ENCODE assay signal across 9 cellular contexts in the genomic region with DNA sequence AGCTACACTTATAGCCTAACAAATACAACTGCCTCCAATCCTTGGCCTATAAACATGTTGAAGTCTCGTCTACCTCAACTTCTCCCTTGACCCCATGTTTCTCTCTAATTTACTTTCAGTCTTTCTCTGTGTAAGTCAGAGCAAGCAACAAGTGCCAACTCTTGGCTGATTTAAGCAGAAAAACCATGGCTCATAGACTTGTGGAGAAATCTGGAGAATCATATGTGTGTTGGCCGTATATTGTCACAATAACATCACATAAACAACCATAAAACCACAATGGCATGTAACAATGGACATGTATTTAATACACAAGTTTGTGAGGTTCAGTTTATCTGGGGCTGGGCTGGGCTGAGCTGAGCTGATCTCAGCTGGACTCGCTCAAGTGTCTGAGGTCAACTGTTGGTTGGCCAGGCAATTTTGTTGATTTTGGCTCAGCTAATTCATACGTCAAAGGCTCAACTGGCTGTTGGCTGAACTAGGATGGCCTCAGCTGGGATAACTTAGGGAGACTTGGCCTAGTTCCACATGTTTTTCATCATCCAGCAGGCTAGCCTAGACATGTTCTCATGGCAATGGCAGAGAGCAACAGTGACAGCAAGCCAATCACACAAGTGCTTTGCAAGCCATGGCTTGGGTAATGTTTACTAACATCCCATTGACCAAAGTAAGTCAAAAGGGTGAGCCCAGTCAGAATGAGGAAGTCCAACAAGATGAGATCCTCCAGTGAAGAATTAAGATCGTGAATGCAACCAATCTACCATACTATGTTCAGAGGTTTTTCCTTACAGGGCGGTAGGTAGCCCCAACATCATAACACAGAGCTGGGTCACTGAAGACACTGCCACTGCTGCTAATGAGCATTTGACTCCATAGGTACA. TPM values are rescaled to one million over a fixed set of nuclear protein-coding genes. Genes with fewer than 3 reads are reported as not detected.
A peak's percentile ranks its signal among the peaks of the same experiment; 100 is the strongest.
DNase-seq lines count a peak whose midpoint lies in the region; ATAC-seq, FAIRE-seq and TF ChIP-seq lines count a peak whose summit lies in the region.
"Had no signal": no experiment of that assay in that cellular context is flagged by ENCODE, and none has a peak within 500 bp of the region (broad histone marks: within the 10 kb centered on the region; RNA-seq: fewer than 3 reads in every experiment).

No MANE protein-coding gene starts in this region.

- BruUV-seq in Calu3 (replicated peaks; lab: Mats Ljungman, UMichigan) = no TSS peak

- TF ChIP-seq CTCF in Calu3 (IDR thresholded peaks at IDR 0.05; ENCODE audit: unreplicated experiment) = no peak

- H3K36me3 Mint-ChIP-seq in Calu3 (ENCODE audit: insufficient read depth, unreplicated experiment) = peaks cover 38% of the 10 kb centered on the region

- intact Hi-C loops in Calu3 (cut with micrococcal nuclease; ENCODE audit: unreplicated experiment) = no loop called here

- no peak for ATAC-seq in HG03460 (IDR thresholded peaks at IDR 0.05; ENCODE audit: unreplicated experiment)

- H3K27ac Mint-ChIP-seq in Calu3 (ENCODE audit: unreplicated experiment) = peak overlapping the region; percentile 63
- H3K27ac Mint-ChIP-seq: activated naive CD8-positive, alpha-beta T cell had no signal

- H3K4me1 Mint-ChIP-seq in Calu3 (ENCODE audit: low read depth, unreplicated experiment) = peaks cover 59% of the 10 kb centered on the region

- DNase-seq in Calu3 = peak; percentile 66
- peak; percentile 12 for DNase-seq in NCI-H2107 (lab: John Stamatoyannopoulos, UW)
- DNase-seq in astrocyte of the hippocampus (ENCODE audit: low read depth, low spot score) = peak; percentile 99
- peak; percentile 66 for DNase-seq in superior temporal gyrus (ENCODE audit: extremely low spot score)
- no peak for DNase-seq in germinal center (ENCODE audit: low spot score)
- DNase-seq in activated naive CD4-positive, alpha-beta T cell treated with Interleukin-2 at 50 U/mL for 16 hours = no peak

- CTCF ChIA-PET in Calu3 (lab: Charles Lee) = no interaction called here

- peak; percentile 90 for FAIRE-seq in islet of Langerhans (lab: Jason Lieb, UNC)

- H3K27me3 Mint-ChIP-seq in Calu3 (ENCODE audit: unreplicated experiment) = no peaks in the 10 kb centered on the region

- peaks cover 5% of the 10 kb centered on the region for H3K9me3 Mint-ChIP-seq in Calu3 (ENCODE audit: low read depth, unreplicated experiment)

- peak overlapping the region; percentile 18 for H3K4me3 Mint-ChIP-seq in Calu3 (ENCODE audit: low read depth, unreplicated experiment)
- H3K4me3 Mint-ChIP-seq: activated naive CD8-positive, alpha-beta T cell had no signal

RNA-seq across cellular contexts. Expression of gene TBC1D22B, which starts 12.9 kb away (rescaled TPM):
- total RNA-seq in Calu3 (2022) = 14.6 and 14.8 TPM in 2 replicates

RNA-seq across cellular contexts. Expression of gene TMEM217, which starts 13.3 kb away (rescaled TPM):
- total RNA-seq in Calu3 (2022) = 0.99 and 1.5 TPM in 2 replicates

Comparison
In these comparisons a context has a peak if more than half of its experiments do, and no peak if none do; other contexts are left out.
1. DNase-seq: peak in Calu3 (single experiment), NCI-H2107 (single experiment), astrocyte of the hippocampus (single experiment) and superior temporal gyrus (single experiment); none in germinal center (single experiment) and activated naive CD4-positive, alpha-beta T cell treated with Interleukin-2 at 50 U/mL for 16 hours (single experiment).